7 cellular contexts compared by ENCODE assay signal in the genomic region with DNA sequence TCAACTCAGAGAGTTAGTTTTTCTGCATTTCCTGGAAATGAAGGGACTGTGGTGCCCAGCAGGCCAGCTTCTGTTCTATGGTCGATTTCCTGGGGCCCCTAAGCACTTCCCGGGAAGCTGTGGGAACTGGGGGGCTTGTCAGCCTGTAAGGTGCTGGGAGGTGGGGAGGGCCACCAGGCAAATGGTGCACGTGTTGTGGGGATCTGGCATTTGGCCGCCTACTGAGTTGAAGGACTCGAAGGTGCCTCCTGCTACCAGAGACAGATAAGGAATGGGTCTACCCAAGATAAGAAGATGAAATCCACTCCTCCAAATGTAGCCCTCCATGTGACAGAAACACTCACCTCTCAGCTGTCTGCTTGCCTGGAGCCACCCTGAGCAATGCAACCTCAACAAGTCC.
"Had no signal": no experiment of that assay in that cellular context is flagged by ENCODE, and none has a peak within 500 bp of the region (broad histone marks: within the 10 kb centered on the region; RNA-seq: fewer than 3 reads in every experiment).

No MANE protein-coding gene starts in this region.

- H3K27ac ChIP-seq: GM23248, HL-60 had no signal

- DNase-seq: GM23248, GOT3, H7, HFFc6 had no signal

- H3K36me3 ChIP-seq: HAP-1 had no signal

- H3K4me1 ChIP-seq: HAP-1 had no signal

- H3K9ac ChIP-seq: GM23248 had no signal

- H3K27ac Mint-ChIP-seq: HFFc6, IgD-negative memory B cell had no signal

- H3K4me3 ChIP-seq: GM23248, HAP-1 had no signal

- H3K9me3 Mint-ChIP-seq: HFFc6 had no signal

- H3K9me3 ChIP-seq: HAP-1 had no signal

- H3K4me3 Mint-ChIP-seq: HFFc6, IgD-negative memory B cell had no signal
